Comparison of ENCODE assay signal across 16 cellular contexts in genomic region chr15:62760506-62760905, GRCh38.
A peak's percentile ranks its signal among the peaks of the same experiment; 100 is the strongest.
DNase-seq lines count a peak whose midpoint lies in the region; ATAC-seq and TF ChIP-seq lines count a peak whose summit lies in the region.
"Had no signal": no experiment of that assay in that cellular context is flagged by ENCODE, and none has a peak within 500 bp of the region (broad histone marks: within the 10 kb centered on the region; RNA-seq: fewer than 3 reads in every experiment).

No MANE protein-coding gene starts in this region.

- no peaks in the 10 kb centered on the region for H3K9me3 ChIP-seq in Caco-2
- no peaks in the 10 kb centered on the region for H3K9me3 ChIP-seq in IMR-90 (ENCODE audit: control insufficient read depth, insufficient read depth, low read length)
- peaks cover under 1% of the 10 kb centered on the region for H3K9me3 ChIP-seq in trophoblast cell (ENCODE audit: insufficient read depth, low read depth, low read length)
- H3K9me3 ChIP-seq: BLaER1 treated with 17β-estradiol and CSF1 and Interleukin-3, amounts not matched to agents 10 nM and 100 nM had no signal

- peak overlapping the region; percentile 75 for H2BK12ac ChIP-seq in trophoblast cell (ENCODE audit: low read length)

- no peaks in the 10 kb centered on the region for H3K27me3 ChIP-seq in Caco-2 (replicated peaks; ENCODE audit: control insufficient read depth, insufficient read depth, low read length)
- no peaks in the 10 kb centered on the region for H3K27me3 ChIP-seq in IMR-90 (ENCODE audit: control insufficient read depth, insufficient read depth, low read length)
- H3K27me3 ChIP-seq in trophoblast cell (ENCODE audit: insufficient read depth, low read length) = no peaks in the 10 kb centered on the region
- H3K27me3 ChIP-seq: BLaER1 treated with 17β-estradiol and CSF1 and Interleukin-3, amounts not matched to agents 10 nM and 100 nM had no signal

- no peaks in the 10 kb centered on the region for H3K27me3 Mint-ChIP-seq in Caco-2 (ENCODE audit: insufficient read depth, unreplicated experiment)

- H2BK15ac ChIP-seq in IMR-90 (ENCODE audit: low read depth, low read length) = no peak overlapping the region

- H4K8ac ChIP-seq in IMR-90 (ENCODE audit: low read depth in 2 of 2, low read length in 2 of 2) = no peak overlapping the region
- peak overlapping the region; percentile 36 for H4K8ac ChIP-seq in trophoblast cell (ENCODE audit: low read depth, low read length)

- H3K4me3 ChIP-seq in Caco-2 (ENCODE audit: low read depth, low read length) (no peak overlapping the region), IMR-90 (ENCODE audit: insufficient read depth, low read depth, low read length) (no peak overlapping the region), trophoblast cell (ENCODE audit: low read depth, low read length) (no peak overlapping the region)
- H3K4me3 ChIP-seq: BLaER1 treated with 17β-estradiol and CSF1 and Interleukin-3, amounts not matched to agents 10 nM and 100 nM; GM12878 had no signal

- no peak overlapping the region for H3K18ac ChIP-seq in IMR-90 (ENCODE audit: low read depth, low read length)
- H3K18ac ChIP-seq in trophoblast cell (ENCODE audit: low read length) = peak overlapping the region; percentile 80

- no peak overlapping the region for H3K56ac ChIP-seq in IMR-90 (ENCODE audit: extremely low read depth, insufficient read depth, low read length)

- H3K27ac ChIP-seq in IMR-90 (ENCODE audit: insufficient read depth, low read length) (no peak overlapping the region), trophoblast cell (ENCODE audit: low read depth, low read length) (no peak overlapping the region)
- H3K27ac ChIP-seq: BLaER1 treated with 17β-estradiol and CSF1 and Interleukin-3, amounts not matched to agents 10 nM and 100 nM had no signal

- no peak for DNase-seq in Caco-2
- no peak for DNase-seq in IMR-90
- DNase-seq in kidney tubule cell (ENCODE audit: low spot score) = peak; percentile 44
- DNase-seq in trophoblast cell = no peak
- no peak for DNase-seq in globus pallidus (ENCODE audit: low spot score)
- no peak for DNase-seq in AG08395 (ENCODE audit: low spot score)
- DNase-seq: 8988T; CD4-positive, CD25-positive, alpha-beta regulatory T cell; DMS79; GOT3; HCEC 1CT; HFFc6 had no signal

- H2AFZ ChIP-seq in IMR-90 (replicated peaks; ENCODE audit: low read length, poor library complexity) (no peak overlapping the region), trophoblast cell (ENCODE audit: insufficient read depth, low read length, poor library complexity) (no peak overlapping the region)

- H3K36me3 ChIP-seq in Caco-2 (ENCODE audit: control insufficient read depth, insufficient read depth, low read length) (no peaks in the 10 kb centered on the region; the same call in none of the 2 replicates), IMR-90 (ENCODE audit: control insufficient read depth, insufficient read depth, low read length) (peaks cover 14% of the 10 kb centered on the region), trophoblast cell (ENCODE audit: control insufficient read depth in 1 of 2, insufficient read depth in 2 of 2, low read length in 2 of 2) (peaks cover 13 to 26% of the 10 kb centered on the region in 2 experiments)

- dilution Hi-C loops in IMR-90 (cut with HindIII; ENCODE audit: low sequenced_read_pairs, unreplicated experiment) = no loop called here

- TF ChIP-seq RAD21 in IMR-90 (IDR thresholded peaks at IDR 0.05; ENCODE audit: low read length) = no peak

- H3K79me2 ChIP-seq in trophoblast cell (ENCODE audit: control insufficient read depth, insufficient read depth, low read length, poor library complexity) = peaks cover 8% of the 10 kb centered on the region

- CTCF ChIA-PET in Caco-2 (lab: Charles Lee) (no interaction called here), IMR-90 (lab: Yijun Ruan, JAX) (no interaction called here)

- peaks cover 21% of the 10 kb centered on the region for H3K4me1 ChIP-seq in Caco-2
- peaks cover 10% of the 10 kb centered on the region for H3K4me1 ChIP-seq in IMR-90 (ENCODE audit: control insufficient read depth, insufficient read depth, low read length)
- H3K4me1 ChIP-seq in trophoblast cell (ENCODE audit: control insufficient read depth in 1 of 2, insufficient read depth in 2 of 2, low read length in 2 of 2) = peaks cover 8 to 29% of the 10 kb centered on the region in 2 experiments

- H3K27ac Mint-ChIP-seq in Caco-2 (ENCODE audit: unreplicated experiment) = peak overlapping the region; percentile 63
- H3K27ac Mint-ChIP-seq: CD4-positive, CD25-positive, alpha-beta regulatory T cell; HFFc6 had no signal

- intact Hi-C loops in Caco-2 (cut with micrococcal nuclease; ENCODE audit: unreplicated experiment) (no loop called here), IMR-90 (cut with micrococcal nuclease) (no loop called here)

- TF ChIP-seq POLR2A in IMR-90 (IDR thresholded peaks at IDR 0.05; ENCODE audit: low read depth, low read length) = no peak

- TF ChIP-seq CTCF in Caco-2 (IDR thresholded peaks at IDR 0.05; ENCODE audit: insufficient read depth in 1 of 2, low read depth in 1 of 2, low read length in 1 of 2, severe bottlenecking in 1 of 2, unreplicated experiment in 1 of 2) (no peak), IMR-90 (conservative IDR thresholded peaks at IDR 0.05; ENCODE audit: low read depth, low read length) (no peak)

- H4K91ac ChIP-seq in IMR-90 (ENCODE audit: insufficient read depth, low read depth, low read length) = no peak overlapping the region
- H4K91ac ChIP-seq in trophoblast cell (ENCODE audit: low read depth, low read length) = peak overlapping the region; percentile 86

- H3K4me2 ChIP-seq in IMR-90 (ENCODE audit: low read depth, low read length) = no peak overlapping the region
- H3K4me2 ChIP-seq in trophoblast cell (ENCODE audit: low read length) = no peak overlapping the region
- H3K4me2 ChIP-seq: BLaER1 treated with 17β-estradiol and CSF1 and Interleukin-3, amounts not matched to agents 10 nM and 100 nM had no signal

- no peak overlapping the region for H4K12ac ChIP-seq in trophoblast cell (ENCODE audit: low read depth, low read length)

- ATAC-seq in IMR-90 (ENCODE audit: low read depth) (no peak), GM18511 (IDR thresholded peaks at IDR 0.05; ENCODE audit: unreplicated experiment) (no peak), HG02885 (IDR thresholded peaks at IDR 0.05; ENCODE audit: poor library complexity, unreplicated experiment) (no peak)
- ATAC-seq: GM12878 had no signal

- no peak overlapping the region for H4K5ac ChIP-seq in IMR-90 (ENCODE audit: low read depth, low read length)

- no peak overlapping the region for H3K4me3 Mint-ChIP-seq in Caco-2 (ENCODE audit: unreplicated experiment)
- H3K4me3 Mint-ChIP-seq: CD4-positive, CD25-positive, alpha-beta regulatory T cell; HFFc6 had no signal

- H2BK5ac ChIP-seq in IMR-90 (ENCODE audit: low read depth, low read length, poor library complexity, severe bottlenecking) = no peak overlapping the region
- H2BK5ac ChIP-seq in trophoblast cell (ENCODE audit: low read depth, low read length, poor library complexity) = no peak overlapping the region

- POLR2A ChIA-PET in Caco-2 (lab: Charles Lee) (no interaction called here), IMR-90 (lab: Charles Lee; ENCODE audit: unreplicated experiment) (no interaction called here)

- WGBS in IMR-90 (ENCODE audit: extremely low coverage in 2 of 2, insufficient read length in 1 of 2), 2 experiments = 80% methylated on average over 1 of the region's 3 CpGs; no CpG with 5 or more reads in 1 of the 2 experiments
- WGBS in trophoblast cell (ENCODE audit: extremely low coverage, insufficient coverage, insufficient read length) = no CpG with 5 or more reads among the region's 3 CpGs

- no peak overlapping the region for H2AK9ac ChIP-seq in IMR-90 (replicated peaks; ENCODE audit: low read depth, low read length, poor library complexity)

- H3K9ac ChIP-seq in IMR-90 (ENCODE audit: low read depth, low read length) = no peak overlapping the region
- no peak overlapping the region for H3K9ac ChIP-seq in trophoblast cell (ENCODE audit: low read length)
- H3K9ac ChIP-seq: BLaER1 treated with 17β-estradiol and CSF1 and Interleukin-3, amounts not matched to agents 10 nM and 100 nM had no signal

- no peaks in the 10 kb centered on the region for H3K9me3 Mint-ChIP-seq in Caco-2 (ENCODE audit: unreplicated experiment)
- H3K9me3 Mint-ChIP-seq: HFFc6 had no signal

- peaks cover 13% of the 10 kb centered on the region; the same call in 1 of the 2 replicates for H4K20me1 ChIP-seq in IMR-90 (ENCODE audit: insufficient read depth, low read length)
- H4K20me1 ChIP-seq: BLaER1 treated with 17β-estradiol and CSF1 and Interleukin-3, amounts not matched to agents 10 nM and 100 nM had no signal

- no peak overlapping the region for H2BK20ac ChIP-seq in IMR-90 (ENCODE audit: low read depth, low read length)

- H3K23ac ChIP-seq in IMR-90 (ENCODE audit: low read depth, low read length) = no peak overlapping the region
- H3K23ac ChIP-seq in trophoblast cell (ENCODE audit: low read length) = no peak overlapping the region

- H3K79me1 ChIP-seq in IMR-90 (ENCODE audit: low read depth in 1 of 2, low read length in 2 of 2) (no peaks in the 10 kb centered on the region), trophoblast cell (ENCODE audit: low read length) (peaks cover 45% of the 10 kb centered on the region)

- H2AK5ac ChIP-seq in IMR-90 (ENCODE audit: low read depth, low read length) (0 out of 2 replicates have a peak overlapping the region, but pooled peaks have one; percentile 28), trophoblast cell (ENCODE audit: low read length) (no peak overlapping the region)

- peaks cover 80% of the 10 kb centered on the region for H3K36me3 Mint-ChIP-seq in Caco-2 (ENCODE audit: insufficient read depth, unreplicated experiment)
- H3K36me3 Mint-ChIP-seq: CD4-positive, CD25-positive, alpha-beta regulatory T cell had no signal

- BruUV-seq in Caco-2 (replicated peaks; lab: Mats Ljungman, UMichigan) (no TSS peak), IMR-90 (replicated peaks; lab: Mats Ljungman, UMichigan) (no TSS peak)

- in situ Hi-C loops in IMR-90 (cut with MboI; ENCODE audit: low sequenced_read_pairs) = no loop called here

- no peak overlapping the region for H3K14ac ChIP-seq in IMR-90 (replicated peaks; ENCODE audit: low read depth, low read length)
- H3K14ac ChIP-seq in trophoblast cell (ENCODE audit: low read length) = no peak overlapping the region

- no peak overlapping the region for H2BK120ac ChIP-seq in IMR-90 (ENCODE audit: low read depth, low read length)
- H2BK120ac ChIP-seq in trophoblast cell (ENCODE audit: insufficient read depth, low read length, poor library complexity) = peak overlapping the region; percentile 36

- H3K4me1 Mint-ChIP-seq in Caco-2 (ENCODE audit: low read depth, unreplicated experiment) = peaks cover 14% of the 10 kb centered on the region
- H3K4me1 Mint-ChIP-seq: CD4-positive, CD25-positive, alpha-beta regulatory T cell had no signal

- peaks cover 7% of the 10 kb centered on the region; the same call in 1 of the 2 replicates for H3K9me1 ChIP-seq in IMR-90 (ENCODE audit: insufficient read depth, low read length)

- H3K4ac ChIP-seq in IMR-90 (ENCODE audit: low read depth, low read length) (no peak overlapping the region), trophoblast cell (ENCODE audit: low read depth, low read length) (peak overlapping the region; percentile 16)

TF ChIP-seq in IMR-90, 13 proteins besides CTCF, POLR2A, EP300 and RAD21 (continues in another document):
- TF ChIP-seq MXI1 (IDR thresholded peaks at IDR 0.05; ENCODE audit: borderline replicate concordance, low read depth, low read length) = no peak
- no peak for TF ChIP-seq RFX5 (IDR thresholded peaks at IDR 0.05; ENCODE audit: low read depth, low read length)
- no peak for TF ChIP-seq NFE2L2 (IDR thresholded peaks at IDR 0.05; ENCODE audit: low read depth, low read length)
